10 cellular contexts compared by ENCODE assay signal in the genomic region with DNA sequence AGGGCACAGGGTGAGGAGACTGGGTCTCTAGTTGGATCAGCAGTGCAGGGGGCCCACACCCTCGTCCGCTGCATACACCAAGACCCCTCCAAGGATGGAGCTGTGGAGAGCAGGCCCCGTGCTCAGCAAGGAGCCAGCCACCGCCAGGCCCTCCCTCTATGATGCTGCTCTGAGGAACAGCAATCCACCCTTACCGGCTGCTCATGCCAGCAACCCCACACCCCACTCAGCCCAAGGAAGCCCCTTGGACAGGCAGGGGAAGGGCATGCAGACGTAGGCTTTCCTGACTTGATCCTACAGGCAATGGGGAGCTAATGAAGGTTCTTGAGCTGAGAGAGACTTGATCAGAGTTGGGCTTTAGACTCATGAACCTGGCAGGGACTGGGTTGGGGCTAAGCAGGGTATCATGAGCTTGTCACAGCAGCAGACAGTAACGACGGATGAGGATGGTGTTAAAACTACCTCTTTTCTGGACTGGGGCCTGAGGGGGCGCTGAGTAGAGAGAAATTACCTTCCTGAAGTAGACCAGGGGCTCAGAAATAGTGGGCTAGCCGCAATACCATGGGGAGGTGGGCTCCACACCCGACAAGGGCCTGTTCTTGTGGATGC. TPM values are rescaled to one million over a fixed set of nuclear protein-coding genes. Genes with fewer than 3 reads are reported as not detected.
"Had no signal": no experiment of that assay in that cellular context is flagged by ENCODE, and none has a peak within 500 bp of the region (broad histone marks: within the 10 kb centered on the region; RNA-seq: fewer than 3 reads in every experiment).

No MANE protein-coding gene starts in this region.

- H3K27ac ChIP-seq: esophagus squamous epithelium, parathyroid adenoma, tibial nerve had no signal

- H3K4me1 ChIP-seq: esophagus squamous epithelium, parathyroid adenoma, tibial nerve had no signal

- H3K27me3 ChIP-seq: esophagus squamous epithelium, tibial nerve had no signal

- ATAC-seq: activated naive CD4-positive, alpha-beta T cell treated with anti-CD3 and anti-CD28 coated beads, Interleukin-2, amount 50 U/mL, for 72 hours had no signal

- H3K9me3 Mint-ChIP-seq: activated CD4-positive, alpha-beta memory T cell treated with anti-CD3 and anti-CD28 coated beads for 36 hours; activated naive CD4-positive, alpha-beta T cell treated with anti-CD3 and anti-CD28 coated beads, Interleukin-2, amount 50 U/mL, for 72 hours; neural crest cell had no signal

- H3K79me2 ChIP-seq: parathyroid adenoma had no signal

- H3K9ac ChIP-seq: parathyroid adenoma had no signal

- H3K9me3 ChIP-seq: esophagus squamous epithelium, tibial nerve had no signal

- DNase-seq: activated CD4-positive, alpha-beta memory T cell treated with anti-CD3 and anti-CD28 coated beads for 36 hours; esophagus squamous epithelium; foreskin fibroblast; glutamatergic neuron; mesendoderm; SHP77 treated with DMSO at 0.1 percent for 48 hours had no signal

- H3K27ac Mint-ChIP-seq: activated CD4-positive, alpha-beta memory T cell treated with anti-CD3 and anti-CD28 coated beads for 36 hours had no signal

- H3K4me1 Mint-ChIP-seq: neural crest cell had no signal

- H3K36me3 ChIP-seq: esophagus squamous epithelium, tibial nerve had no signal

- H3K36me3 Mint-ChIP-seq: activated CD4-positive, alpha-beta memory T cell treated with anti-CD3 and anti-CD28 coated beads for 36 hours; activated naive CD4-positive, alpha-beta T cell treated with anti-CD3 and anti-CD28 coated beads, Interleukin-2, amount 50 U/mL, for 72 hours had no signal

- H3K4me3 Mint-ChIP-seq: activated CD4-positive, alpha-beta memory T cell treated with anti-CD3 and anti-CD28 coated beads for 36 hours; neural crest cell had no signal

- H2AFZ ChIP-seq: parathyroid adenoma had no signal

- H3K4me3 ChIP-seq: esophagus squamous epithelium, tibial nerve had no signal

RNA-seq across cellular contexts. Expression of gene FGD5, which starts 50.5 kb away (rescaled TPM):
- total RNA-seq: activated naive CD4-positive, alpha-beta T cell treated with anti-CD3 and anti-CD28 coated beads, Interleukin-2, amount 50 U/mL, for 72 hours had no signal
